1 cellular context compared by ENCODE assay signal in genomic region chr1:93148001-93148400, GRCh38.
TF ChIP-seq lines count a peak whose summit lies in the region.

No MANE protein-coding gene starts in this region.

TF ChIP-seq in IMR-90, 13 proteins besides CTCF, POLR2A, EP300 and RAD21 (continued from another document):
- TF ChIP-seq SMC3 (IDR thresholded peaks at IDR 0.05; ENCODE audit: low read depth, low read length) (no peak), ELK1 (IDR thresholded peaks at IDR 0.05; ENCODE audit: borderline replicate concordance, low read depth, low read length) (no peak), RFX5 (IDR thresholded peaks at IDR 0.05; ENCODE audit: low read depth, low read length) (no peak), NFE2L2 (IDR thresholded peaks at IDR 0.05; ENCODE audit: low read depth, low read length) (no peak)
